12 cellular contexts compared by ENCODE assay signal in the genomic region with DNA sequence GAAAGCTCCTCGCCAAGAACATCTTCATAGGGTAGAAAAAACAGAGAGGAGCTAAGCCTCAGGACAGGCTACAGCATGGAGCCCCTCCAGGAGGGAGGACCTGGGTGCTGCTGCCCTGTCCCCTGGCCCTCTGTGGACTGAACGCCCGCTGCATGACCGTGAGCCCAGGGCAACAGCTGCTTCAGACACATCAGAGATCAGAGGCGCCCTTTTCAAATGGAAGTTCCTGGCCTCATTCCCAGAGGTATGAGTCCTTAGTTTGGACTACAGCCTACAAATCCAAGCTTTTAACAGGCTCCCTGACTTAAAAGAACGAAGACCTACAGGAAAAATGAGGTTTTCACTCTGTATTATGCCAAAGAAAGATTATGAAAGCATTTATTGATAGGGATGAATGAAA. TPM values are rescaled to one million over a fixed set of nuclear protein-coding genes. Genes with fewer than 3 reads are reported as not detected.
DNase-seq lines count a peak whose midpoint lies in the region; ATAC-seq, FAIRE-seq and TF ChIP-seq lines count a peak whose summit lies in the region.
"Had no signal": no experiment of that assay in that cellular context is flagged by ENCODE, and none has a peak within 500 bp of the region (broad histone marks: within the 10 kb centered on the region; RNA-seq: fewer than 3 reads in every experiment).

No MANE protein-coding gene starts in this region.

- no peaks in the 10 kb centered on the region for H3K36me3 ChIP-seq in adrenal gland (replicated peaks in 1 of 2)
- H3K36me3 ChIP-seq in suprapubic skin, result no peaks in the 10 kb centered on the region
- no peaks in the 10 kb centered on the region for H3K36me3 ChIP-seq in small intestine (ENCODE audit: control insufficient read depth in 2 of 2, insufficient read depth in 2 of 2, low read length in 2 of 2)
- H3K36me3 ChIP-seq: gastrocnemius medialis had no signal

- DNase-seq in H54 (ENCODE audit: insufficient read length, low spot score), result peak; percentile 59
- DNase-seq in adrenal gland, result peak; percentile 71 to 85 (median 82)
- DNase-seq in right cardiac atrium, result peak in 2 of 3 donors; percentile 59 to 67
- DNase-seq in suprapubic skin (ENCODE audit: low spot score in 2 of 2), result no peak
- no peak for DNase-seq in CD1c-positive myeloid dendritic cell (ENCODE audit: extremely low spot score)
- no peak for DNase-seq in activated T-cell treated with anti-CD3 and anti-CD28 coated beads for 4 hours
- no peak for DNase-seq in small intestine
- no peak for DNase-seq in activated naive CD4-positive, alpha-beta T cell (lab: John Stamatoyannopoulos, UW)
- DNase-seq: activated CD4-positive, alpha-beta T cell treated with anti-CD3 and anti-CD28 coated beads, Interleukin-2, amount 10 ng/mL, durations not matched to agents 24 days and 14 days; activated naive CD8-positive, alpha-beta T cell treated with anti-CD3 and anti-CD28 coated beads for 36 hours; GDM1 had no signal

- intact Hi-C loops in adrenal gland (cut with DNase I), result no loop called here
- intact Hi-C loops in right cardiac atrium (cut with DNase I), result no loop called here

- WGBS in adrenal gland, 4 donors, result 26 to 45% (median 37%) methylated on average over 6 of the region's 6 CpGs
- 25% methylated on average over 6 of the region's 6 CpGs for WGBS in right cardiac atrium
- WGBS in suprapubic skin, result 29% methylated on average over 5 of the region's 6 CpGs
- WGBS in small intestine, 3 donors, result 47 to 53% (median 48%) methylated on average over 6 of the region's 6 CpGs

- no peak for TF ChIP-seq CTCF in adrenal gland (IDR thresholded peaks at IDR 0.05)
- no peak for TF ChIP-seq CTCF in suprapubic skin (IDR thresholded peaks at IDR 0.05)

- H3K27me3 ChIP-seq in adrenal gland, result no peaks in the 10 kb centered on the region
- H3K27me3 ChIP-seq in right cardiac atrium (ENCODE audit: control insufficient read depth, insufficient read depth), result no peaks in the 10 kb centered on the region
- H3K27me3 ChIP-seq in suprapubic skin, result no peaks in the 10 kb centered on the region
- no peaks in the 10 kb centered on the region for H3K27me3 ChIP-seq in small intestine (ENCODE audit: control insufficient read depth in 2 of 2, insufficient read depth in 2 of 2, low read length in 2 of 2)
- H3K27me3 ChIP-seq: gastrocnemius medialis had no signal

- H3K9me3 ChIP-seq in adrenal gland (replicated peaks in 1 of 3) (peaks cover 0 to 2% (median 2%) of the 10 kb centered on the region in 3 donors), right cardiac atrium (ENCODE audit: control insufficient read depth, low read length) (no peaks in the 10 kb centered on the region), suprapubic skin (peaks cover 10% of the 10 kb centered on the region), small intestine (ENCODE audit: control insufficient read depth, low read depth) (no peaks in the 10 kb centered on the region)

- peaks cover 0 to 4% of the 10 kb centered on the region in 2 donors for H3K4me1 ChIP-seq in adrenal gland (replicated peaks in 1 of 2)
- H3K4me1 ChIP-seq in right cardiac atrium (ENCODE audit: control insufficient read depth, insufficient read depth, low read length), result no peaks in the 10 kb centered on the region
- H3K4me1 ChIP-seq in suprapubic skin, result peaks cover 21% of the 10 kb centered on the region
- no peaks in the 10 kb centered on the region for H3K4me1 ChIP-seq in small intestine (ENCODE audit: control insufficient read depth in 2 of 2, insufficient read depth in 1 of 2, low read depth in 1 of 2, low read length in 1 of 2)

- no peak for TF ChIP-seq POLR2A in H54 (IDR thresholded peaks at IDR 0.05; ENCODE audit: low read depth, low read length)
- peak in 1 of 2 donors; percentile 26 for TF ChIP-seq POLR2A in adrenal gland (IDR thresholded peaks at IDR 0.05)
- TF ChIP-seq POLR2A in suprapubic skin (IDR thresholded peaks at IDR 0.05), result no peak

- no peak for TF ChIP-seq EP300 in suprapubic skin (IDR thresholded peaks at IDR 0.05)

- FAIRE-seq in H54 (lab: Jason Lieb, UNC) (peak; percentile 68), small intestine (lab: Jason Lieb, UNC) (no peak)

- H3K4me3 ChIP-seq in adrenal gland, result peak overlapping the region in 1 of 4 donors; percentile 27
- H3K4me3 ChIP-seq in right cardiac atrium (ENCODE audit: low read length), result no peak overlapping the region
- H3K4me3 ChIP-seq in suprapubic skin, result no peak overlapping the region
- H3K4me3 ChIP-seq in small intestine (ENCODE audit: low read depth in 1 of 2, low read length in 2 of 2), result no peak overlapping the region
- H3K4me3 ChIP-seq: gastrocnemius medialis had no signal

- H3K27ac ChIP-seq in adrenal gland (no peak overlapping the region), right cardiac atrium (ENCODE audit: low read length) (no peak overlapping the region), suprapubic skin (peak overlapping the region; percentile 60), small intestine (ENCODE audit: low read depth in 1 of 2, low read length in 1 of 2) (no peak overlapping the region)
- H3K27ac ChIP-seq: gastrocnemius medialis had no signal

- ATAC-seq in right cardiac atrium, result peak; percentile 74 to 94

RNA-seq across cellular contexts. Expression of gene ZNF18, which starts 48.5 kb away (rescaled TPM):
- total RNA-seq in adrenal gland (1 to 10 TPM; 3.4 to 9.2 (median 5.5) TPM), right cardiac atrium (1 to 10 TPM; 4.0 to 5.3 (median 4.6) TPM), suprapubic skin (10 to 100 TPM in 3 of 4 donors, 1 to 10 TPM in 1; 8.3 to 16.6 (median 11.4) TPM)
- polyA plus RNA-seq in adrenal gland (10 to 100 TPM in 2 of 3 donors, 1 to 10 TPM in 1; 4.9 to 17.5 (median 10.1) TPM), right cardiac atrium (3.5 TPM), small intestine (1 to 10 TPM; 4.5 to 9.6 (median 6.5) TPM)

Comparison
In these comparisons a context has a peak if more than half of its experiments do, and no peak if none do; other contexts are left out.
1. DNase-seq: peak in H54 (single experiment), adrenal gland (7 of 7) and right cardiac atrium (2 of 3); none in suprapubic skin (0 of 2), CD1c-positive myeloid dendritic cell (single experiment), activated T-cell treated with anti-CD3 and anti-CD28 coated beads for 4 hours (single experiment), small intestine (single experiment) and activated naive CD4-positive, alpha-beta T cell (0 of 4).